ENCODE assay signal across 1 cellular context in genomic region chr17:28951428-28951990, GRCh38.
TF ChIP-seq lines count a peak whose summit lies in the region.

Gene PHF12 (minus strand): TSS chr17:28951518. CDS start chr17:28950960, 558 bp downstream.

TF ChIP-seq in HEK293, 187 proteins besides CTCF, POLR2A, EP300 and RAD21 (continued from another document):
- TF ChIP-seq ZNF362 (tag by site-specific recombination; IDR thresholded peaks at IDR 0.05) = no peak
- TF ChIP-seq ZNF248 (tag by site-specific recombination; IDR thresholded peaks at IDR 0.05) = no peak
- TF ChIP-seq ZNF423 (tag by site-specific recombination; IDR thresholded peaks at IDR 0.05) = no peak
- no peak for TF ChIP-seq PRDM6 (tag by site-specific recombination; IDR thresholded peaks at IDR 0.05)
- TF ChIP-seq ZBTB1 (tag by site-specific recombination; IDR thresholded peaks at IDR 0.05) = no peak
- TF ChIP-seq INSM2 (tag by site-specific recombination; IDR thresholded peaks at IDR 0.05) = no peak
- no peak for TF ChIP-seq ZNF311 (tag by site-specific recombination; IDR thresholded peaks at IDR 0.05; ENCODE audit: borderline replicate concordance)
- TF ChIP-seq ZNF132 (tag by site-specific recombination; IDR thresholded peaks at IDR 0.05; ENCODE audit: borderline replicate concordance) = no peak
- no peak for TF ChIP-seq SALL2 (tag by site-specific recombination; IDR thresholded peaks at IDR 0.05; ENCODE audit: borderline replicate concordance)
- no peak for TF ChIP-seq ZNF274 (IDR thresholded peaks at IDR 0.05; ENCODE audit: low read length)
- TF ChIP-seq ZNF274 (tag by site-specific recombination; IDR thresholded peaks at IDR 0.05; ENCODE audit: borderline replicate concordance) = no peak
- TF ChIP-seq ZNF610 (tag by site-specific recombination; IDR thresholded peaks at IDR 0.05; ENCODE audit: borderline replicate concordance) = no peak
- peak; percentile 71; the same call in 1 of the 2 replicates for TF ChIP-seq YY2 (tag by site-specific recombination; IDR thresholded peaks at IDR 0.05)
- TF ChIP-seq ZXDB (tag by site-specific recombination; IDR thresholded peaks at IDR 0.05) = no peak
- TF ChIP-seq TCF7L2 (IDR thresholded peaks at IDR 0.05; ENCODE audit: borderline replicate concordance, low read depth, low read length) = no peak
- no peak for TF ChIP-seq ZSCAN30 (tag by site-specific recombination; IDR thresholded peaks at IDR 0.05)
- TF ChIP-seq ZNF521 (tag by site-specific recombination; IDR thresholded peaks at IDR 0.05) = no peak
- no peak for TF ChIP-seq ZNF140 (tag by site-specific recombination; IDR thresholded peaks at IDR 0.05)
- TF ChIP-seq ZNF544 (tag by site-specific recombination; IDR thresholded peaks at IDR 0.05) = no peak
- no peak for TF ChIP-seq ZNF16 (tag by site-specific recombination; IDR thresholded peaks at IDR 0.05; ENCODE audit: low read depth)
- TF ChIP-seq ZNF2 (tag by site-specific recombination; IDR thresholded peaks at IDR 0.05) = no peak
- no peak for TF ChIP-seq ZNF623 (tag by site-specific recombination; IDR thresholded peaks at IDR 0.05)
- TF ChIP-seq OSR2 (tag by site-specific recombination; IDR thresholded peaks at IDR 0.05) = no peak
- TF ChIP-seq ZNF580 (tag by site-specific recombination; IDR thresholded peaks at IDR 0.05) = no peak
- no peak for TF ChIP-seq HIC1 (tag by site-specific recombination; IDR thresholded peaks at IDR 0.05)
- TF ChIP-seq PRDM10 (tag by site-specific recombination; IDR thresholded peaks at IDR 0.05) = 0 out of 2 replicates have a peak, but pooled peaks have one; percentile 84
- no peak for TF ChIP-seq ZNF518A (tag by site-specific recombination; conservative IDR thresholded peaks at IDR 0.05; ENCODE audit: low read depth)
- no peak for TF ChIP-seq SCRT2 (tag by site-specific recombination; IDR thresholded peaks at IDR 0.05)
- no peak for TF ChIP-seq ZNF23 (tag by site-specific recombination; IDR thresholded peaks at IDR 0.05; ENCODE audit: borderline replicate concordance)
- 0 out of 2 replicates have a peak, but pooled peaks have one; percentile 5 for TF ChIP-seq ZNF660 (tag by site-specific recombination; IDR thresholded peaks at IDR 0.05)
- no peak for TF ChIP-seq WT1 (tag by site-specific recombination; IDR thresholded peaks at IDR 0.05)
- no peak for TF ChIP-seq ZNF76 (tag by site-specific recombination; IDR thresholded peaks at IDR 0.05; ENCODE audit: borderline replicate concordance, low read depth)
- no peak for TF ChIP-seq ZNF488 (tag by site-specific recombination; IDR thresholded peaks at IDR 0.05)
- TF ChIP-seq ZBTB21 (tag by site-specific recombination; IDR thresholded peaks at IDR 0.05) = no peak
- no peak; the same call in 1 of the 2 replicates for TF ChIP-seq ZFP69B (tag by site-specific recombination; IDR thresholded peaks at IDR 0.05)
- no peak for TF ChIP-seq KLF16 (tag by site-specific recombination; IDR thresholded peaks at IDR 0.05)
- TF ChIP-seq MEIS1 (CRISPR knock-in tag; IDR thresholded peaks at IDR 0.05; ENCODE audit: borderline replicate concordance) = no peak
- no peak for TF ChIP-seq ZNF558 (tag by site-specific recombination; IDR thresholded peaks at IDR 0.05)
- TF ChIP-seq ZNF600 (tag by site-specific recombination; IDR thresholded peaks at IDR 0.05) = peak; percentile 77; the same call in 1 of the 2 replicates
- TF ChIP-seq ZNF133 (tag by site-specific recombination; IDR thresholded peaks at IDR 0.05) = no peak
- TF ChIP-seq ZBTB8A (tag by site-specific recombination; IDR thresholded peaks at IDR 0.05) = no peak
- TF ChIP-seq REPIN1 (tag by site-specific recombination; IDR thresholded peaks at IDR 0.05; ENCODE audit: low read depth) = no peak
- no peak for TF ChIP-seq ZNF549 (tag by site-specific recombination; IDR thresholded peaks at IDR 0.05)
- TF ChIP-seq ZNF174 (tag by site-specific recombination; IDR thresholded peaks at IDR 0.05) = no peak
- 0 out of 2 replicates have a peak, but pooled peaks have one; percentile 25 for TF ChIP-seq GLIS2 (tag by site-specific recombination; IDR thresholded peaks at IDR 0.05)
TF ChIP-seq in HEK293: peak in this region for 9.
